Comparison of ENCODE assay signal across 11 cellular contexts in genomic region chr15:70701891-70702568, GRCh38.
DNase-seq lines count a peak whose midpoint lies in the region; ATAC-seq, FAIRE-seq and TF ChIP-seq lines count a peak whose summit lies in the region.
"Had no signal": no experiment of that assay in that cellular context is flagged by ENCODE, and none has a peak within 500 bp of the region (broad histone marks: within the 10 kb centered on the region; RNA-seq: fewer than 3 reads in every experiment).

No MANE protein-coding gene starts in this region.

- no peak overlapping the region for H3K4me2 ChIP-seq in neuronal stem cell (ENCODE audit: insufficient read depth, low read length, poor library complexity, severe bottlenecking)

- no peak for TF ChIP-seq CTCF in esophagus squamous epithelium (IDR thresholded peaks at IDR 0.05)

- DNase-seq in ACHN (peak; percentile 58), RCC 7860 (ENCODE audit: low spot score) (peak; percentile 59), esophagus squamous epithelium (lab: John Stamatoyannopoulos, UW) (no peak), neuronal stem cell (ENCODE audit: low spot score) (no peak), NCI-H2107 (lab: John Stamatoyannopoulos, UW) (no peak)
- DNase-seq: activated effector memory CD4-positive, alpha-beta T cell treated with anti-CD3 and anti-CD28 coated beads, Interleukin-2, amount 50 U/mL, for 16 hours; NCI-H2171 had no signal

- no peaks in the 10 kb centered on the region for H3K27me3 ChIP-seq in esophagus squamous epithelium
- no peaks in the 10 kb centered on the region for H3K27me3 ChIP-seq in neuronal stem cell (ENCODE audit: control insufficient read depth in 3 of 3, insufficient read depth in 3 of 3, low read depth in 1 of 3, low read length in 3 of 3)

- no peaks in the 10 kb centered on the region for H3K79me1 ChIP-seq in neuronal stem cell (ENCODE audit: low read depth, low read length)

- no peak overlapping the region for H3K23ac ChIP-seq in neuronal stem cell (ENCODE audit: low read depth, low read length, poor library complexity)

- peak; percentile 74 for FAIRE-seq in RCC 7860 (lab: Jason Lieb, UNC)

- ATAC-seq in GM21423 (IDR thresholded peaks at IDR 0.05; ENCODE audit: unreplicated experiment), result no peak
- ATAC-seq in HG03196 (IDR thresholded peaks at IDR 0.05; ENCODE audit: unreplicated experiment), result no peak
- ATAC-seq in GM21717 (IDR thresholded peaks at IDR 0.05; ENCODE audit: unreplicated experiment), result no peak

- 64 to 70% methylated on average over 8 to 9 of the region's 9 CpGs for WGBS in esophagus squamous epithelium, 2 donors
- no CpG with 5 or more reads among the region's 9 CpGs for WGBS in neuronal stem cell (ENCODE audit: extremely low coverage in 2 of 2, insufficient read length in 2 of 2, insufficient replicate concordance in 1 of 2), 2 donors

- H3K36me3 ChIP-seq in esophagus squamous epithelium, result no peaks in the 10 kb centered on the region
- H3K36me3 ChIP-seq in neuronal stem cell (replicated peaks in 1 of 2; ENCODE audit: control insufficient read depth in 2 of 2, insufficient read depth in 2 of 2, low read length in 2 of 2), result no peaks in the 10 kb centered on the region

- H3K27ac ChIP-seq in esophagus squamous epithelium (peak overlapping the region; percentile 20 to 80 (median 66)), neuronal stem cell (replicated peaks; ENCODE audit: low read length) (no peak overlapping the region)
- H3K27ac ChIP-seq: C4-2B had no signal

- H3K18ac ChIP-seq in neuronal stem cell (ENCODE audit: low read length), result no peak overlapping the region

- in situ Hi-C loops in ACHN (cut with HindIII; ENCODE audit: low pct_ligation_motif_present, low pct_unique_long_range_greater_than_20kb, low sequenced_read_pairs), result no loop called here

- no peak overlapping the region for H2BK5ac ChIP-seq in neuronal stem cell (ENCODE audit: low read length)

- no peak overlapping the region for H2AK5ac ChIP-seq in neuronal stem cell (ENCODE audit: low read depth, low read length)

- intact Hi-C loops in esophagus squamous epithelium (cut with DNase I), result no loop called here

- H3K9ac ChIP-seq in neuronal stem cell (ENCODE audit: low read depth, low read length, poor library complexity), result no peak overlapping the region

- peaks cover 0 to 48% (median 11%) of the 10 kb centered on the region in 3 donors for H3K4me1 ChIP-seq in esophagus squamous epithelium
- peaks cover 10 to 19% of the 10 kb centered on the region in 2 donors for H3K4me1 ChIP-seq in neuronal stem cell (ENCODE audit: control insufficient read depth in 2 of 2, insufficient read depth in 1 of 2, low read depth in 1 of 2, low read length in 2 of 2)

- H2BK12ac ChIP-seq in neuronal stem cell (ENCODE audit: low read length), result no peak overlapping the region

- peak overlapping the region; percentile 80 for H2AFZ ChIP-seq in neuronal stem cell (ENCODE audit: low read length)

- no peak overlapping the region for H2BK15ac ChIP-seq in neuronal stem cell (ENCODE audit: low read length)

- H3K14ac ChIP-seq in neuronal stem cell (ENCODE audit: low read length), result no peak overlapping the region

- no peak overlapping the region for H4K8ac ChIP-seq in neuronal stem cell (ENCODE audit: low read depth, low read length)

- H3K4ac ChIP-seq in neuronal stem cell (ENCODE audit: low read length), result no peak overlapping the region

- H3K9me3 ChIP-seq in esophagus squamous epithelium (no peaks in the 10 kb centered on the region), neuronal stem cell (replicated peaks in 1 of 2; ENCODE audit: control insufficient read depth in 2 of 2, insufficient read depth in 1 of 2, low read depth in 1 of 2, low read length in 2 of 2) (no peaks in the 10 kb centered on the region)

- no peak overlapping the region for H2BK120ac ChIP-seq in neuronal stem cell (ENCODE audit: low read depth, low read length)

- peak in 1 of 4 donors; percentile 18 for TF ChIP-seq POLR2A in esophagus squamous epithelium (IDR thresholded peaks at IDR 0.05)

- no peak overlapping the region for H4K91ac ChIP-seq in neuronal stem cell (ENCODE audit: low read depth, low read length, poor library complexity)

- H3K4me3 ChIP-seq in esophagus squamous epithelium, result peak overlapping the region in 3 of 4 donors; percentile 13 to 54 (median 20)
- H3K4me3 ChIP-seq in neuronal stem cell (ENCODE audit: low read length in 2 of 2), result peak overlapping the region in 1 of 2 donors; percentile 46

Comparison
In these comparisons a context has a peak if more than half of its experiments do, and no peak if none do; other contexts are left out.
1. DNase-seq: peak in ACHN (single experiment) and RCC 7860 (single experiment); none in esophagus squamous epithelium (single experiment), neuronal stem cell (single experiment) and NCI-H2107 (single experiment).